8 cellular contexts compared by ENCODE assay signal in genomic region chr3:43104786-43105185, GRCh38.
A peak's percentile ranks its signal among the peaks of the same experiment; 100 is the strongest.
DNase-seq lines count a peak whose midpoint lies in the region; ATAC-seq and TF ChIP-seq lines count a peak whose summit lies in the region.

No MANE protein-coding gene starts in this region.

- H3K4me1 ChIP-seq in iPS-20b (ENCODE audit: insufficient read depth, low read length) = no peaks in the 10 kb centered on the region

- H3K27ac ChIP-seq in iPS-20b (ENCODE audit: low read length) = no peak overlapping the region

- H3K9ac ChIP-seq in iPS-20b (ENCODE audit: low read depth, low read length) = no peak overlapping the region

- H3K9me3 Mint-ChIP-seq in activated naive CD8-positive, alpha-beta T cell treated with anti-CD3 and anti-CD28 coated beads, Interleukin-2, amount 50 U/mL, for 24 hours = no peaks in the 10 kb centered on the region
- H3K9me3 Mint-ChIP-seq in stimulated activated memory B cell treated with anti-CD40 and anti-IgM and Interleukin-4, amounts not matched to agents 10 μg/mL and 1 μg/mL and 100 μg/mL, for 72 hours = no peaks in the 10 kb centered on the region

- H3K4me3 Mint-ChIP-seq in activated naive CD8-positive, alpha-beta T cell treated with anti-CD3 and anti-CD28 coated beads, Interleukin-2, amount 50 U/mL, for 24 hours = peak overlapping the region; percentile 75
- peak overlapping the region; percentile 46 for H3K4me3 Mint-ChIP-seq in stimulated activated memory B cell treated with anti-CD40 and anti-IgM and Interleukin-4, amounts not matched to agents 10 μg/mL and 1 μg/mL and 100 μg/mL, for 72 hours

- peak overlapping the region; percentile 60 for H3K4me3 ChIP-seq in iPS-20b (ENCODE audit: low read length)

- H3K4me1 Mint-ChIP-seq in activated naive CD8-positive, alpha-beta T cell treated with anti-CD3 and anti-CD28 coated beads, Interleukin-2, amount 50 U/mL, for 24 hours = peaks cover 22% of the 10 kb centered on the region
- peaks cover 19% of the 10 kb centered on the region for H3K4me1 Mint-ChIP-seq in stimulated activated memory B cell treated with anti-CD40 and anti-IgM and Interleukin-4, amounts not matched to agents 10 μg/mL and 1 μg/mL and 100 μg/mL, for 72 hours

- TF ChIP-seq POLR2A in GM18505 (IDR thresholded peaks at IDR 0.05; ENCODE audit: borderline replicate concordance, extremely low read depth, insufficient read depth, insufficient read length) = no peak

- H3K27me3 Mint-ChIP-seq in activated naive CD8-positive, alpha-beta T cell treated with anti-CD3 and anti-CD28 coated beads, Interleukin-2, amount 50 U/mL, for 24 hours = no peaks in the 10 kb centered on the region
- H3K27me3 Mint-ChIP-seq in stimulated activated memory B cell treated with anti-CD40 and anti-IgM and Interleukin-4, amounts not matched to agents 10 μg/mL and 1 μg/mL and 100 μg/mL, for 72 hours = no peaks in the 10 kb centered on the region

- H3K27ac Mint-ChIP-seq in activated naive CD8-positive, alpha-beta T cell treated with anti-CD3 and anti-CD28 coated beads, Interleukin-2, amount 50 U/mL, for 24 hours = peak overlapping the region; percentile 25
- H3K27ac Mint-ChIP-seq in stimulated activated memory B cell treated with anti-CD40 and anti-IgM and Interleukin-4, amounts not matched to agents 10 μg/mL and 1 μg/mL and 100 μg/mL, for 72 hours = no peak overlapping the region

- H3K36me3 Mint-ChIP-seq in activated naive CD8-positive, alpha-beta T cell treated with anti-CD3 and anti-CD28 coated beads, Interleukin-2, amount 50 U/mL, for 24 hours (ENCODE audit: low read depth) = no peaks in the 10 kb centered on the region
- no peaks in the 10 kb centered on the region for H3K36me3 Mint-ChIP-seq in stimulated activated memory B cell treated with anti-CD40 and anti-IgM and Interleukin-4, amounts not matched to agents 10 μg/mL and 1 μg/mL and 100 μg/mL, for 72 hours

- peaks cover 24% of the 10 kb centered on the region for H3K27me3 ChIP-seq in iPS-20b (ENCODE audit: insufficient read depth, low read length)

- no peaks in the 10 kb centered on the region for H3K36me3 ChIP-seq in iPS-20b (ENCODE audit: insufficient read depth, low read depth, low read length)

- DNase-seq in DMS 273 (lab: John Stamatoyannopoulos, UW; ENCODE audit: unreplicated experiment) (peak; percentile 30), DMS 273 treated with DMSO at 0.1 percent for 48 hours (lab: John Stamatoyannopoulos, UW) (no peak), putamen (ENCODE audit: low spot score) (no peak), NCI-H510A treated with DMSO at 0.1 percent for 48 hours (lab: John Stamatoyannopoulos, UW) (no peak)
- DNase-seq in activated naive CD8-positive, alpha-beta T cell treated with anti-CD3 and anti-CD28 coated beads, Interleukin-2, amount 50 U/mL, for 24 hours = no peak

- ATAC-seq in activated naive CD8-positive, alpha-beta T cell treated with anti-CD3 and anti-CD28 coated beads, Interleukin-2, amount 50 U/mL, for 24 hours = no peak
- no peak for ATAC-seq in stimulated activated memory B cell treated with anti-CD40 and anti-IgM and Interleukin-4, amounts not matched to agents 10 μg/mL and 1 μg/mL and 100 μg/mL, for 72 hours
- ATAC-seq in GM18505 (IDR thresholded peaks at IDR 0.05; ENCODE audit: unreplicated experiment) = no peak

- H3K9me3 ChIP-seq in iPS-20b (ENCODE audit: insufficient read depth, low read depth, low read length) = no peaks in the 10 kb centered on the region
